In the genomic region with DNA sequence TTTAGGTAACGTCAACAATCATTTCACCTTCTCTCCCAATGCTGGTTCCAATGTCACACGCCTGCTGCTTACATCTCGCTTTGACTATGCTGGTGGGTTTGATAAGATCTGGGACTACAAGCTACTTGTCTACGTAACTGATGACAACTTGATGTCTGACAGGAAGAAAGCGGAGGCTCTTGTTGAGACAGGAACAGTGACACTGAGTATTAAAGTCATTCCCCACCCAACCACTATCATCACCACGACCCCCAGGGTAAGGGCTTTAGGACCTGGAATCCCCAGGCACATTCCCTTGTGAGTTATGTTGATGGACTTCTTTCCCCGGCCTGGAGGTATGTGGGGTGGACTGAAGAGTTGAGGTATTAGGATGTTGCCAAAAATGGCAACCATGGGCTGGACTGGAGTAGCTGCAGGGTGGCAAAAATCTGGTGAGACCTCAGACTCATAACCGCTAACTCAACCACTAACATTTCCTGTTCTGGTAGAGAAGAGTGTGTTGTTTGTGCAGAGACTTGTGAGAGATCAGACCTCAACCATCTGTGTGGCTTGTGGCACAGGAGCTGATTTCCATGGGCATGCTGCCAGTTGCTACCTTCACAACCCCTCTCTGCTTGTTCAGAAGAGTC, we compare ENCODE assay signal across 8 cellular contexts. TPM values are rescaled to one million over a fixed set of nuclear protein-coding genes. Genes with fewer than 3 reads are reported as not detected.
DNase-seq lines count a peak whose midpoint lies in the region; ATAC-seq and TF ChIP-seq lines count a peak whose summit lies in the region.

No MANE protein-coding gene starts in this region.

- H3K4me1 ChIP-seq in mesendoderm (ENCODE audit: control insufficient read depth, low read depth, low read length): peaks cover 13% of the 10 kb centered on the region

- no peaks in the 10 kb centered on the region for H3K79me1 ChIP-seq in mesendoderm (ENCODE audit: low read length)

- H3K4me1 Mint-ChIP-seq in activated CD8-positive, alpha-beta T cell treated with anti-CD3 and anti-CD28 coated beads for 36 hours (ENCODE audit: low read depth): peaks cover 56% of the 10 kb centered on the region

- no peaks in the 10 kb centered on the region for H3K36me3 ChIP-seq in mesendoderm (ENCODE audit: control insufficient read depth, insufficient read depth, low read length)

- CTCF ChIA-PET in activated CD8-positive, alpha-beta T cell treated with anti-CD3 and anti-CD28 coated beads for 36 hours (lab: Charles Lee): interaction anchor here (0.7 to 14.7 kb wide), 7 partner anchors 14 to 366 kb away, joined by 3 to 104 read pairs (median 3); no protein-coding TSS in a partner anchor

- no peak overlapping the region for H3K4me2 ChIP-seq in mesendoderm (ENCODE audit: low read length)

- no peak overlapping the region for H4K8ac ChIP-seq in mesendoderm (ENCODE audit: low read depth, low read length)

- ATAC-seq in GM19035 (IDR thresholded peaks at IDR 0.05; ENCODE audit: unreplicated experiment): peak; percentile 58
- peak; percentile 82 for ATAC-seq in HG03469 (IDR thresholded peaks at IDR 0.05; ENCODE audit: unreplicated experiment)
- peak; percentile 86 for ATAC-seq in activated CD8-positive, alpha-beta T cell treated with anti-CD3 and anti-CD28 coated beads for 36 hours
- ATAC-seq in SK-N-SH treated with all-trans-retinoic acid at 6 μM for 48 hours: no peak

- H4K5ac ChIP-seq in mesendoderm (ENCODE audit: low read length): no peak overlapping the region

- H3K4me3 Mint-ChIP-seq in activated CD8-positive, alpha-beta T cell treated with anti-CD3 and anti-CD28 coated beads for 36 hours: peak overlapping the region; percentile 22

- no peaks in the 10 kb centered on the region for H3K9me3 Mint-ChIP-seq in activated CD8-positive, alpha-beta T cell treated with anti-CD3 and anti-CD28 coated beads for 36 hours

- no peak overlapping the region for H3K18ac ChIP-seq in mesendoderm (ENCODE audit: low read length)

- 100% methylated on average over 1 of the region's 8 CpGs for WGBS in mesendoderm (ENCODE audit: extremely low coverage, insufficient coverage, low lambda C conversion rate)

- H3K27ac ChIP-seq in mesendoderm (ENCODE audit: low read depth, low read length): no peak overlapping the region

- POLR2A ChIA-PET in activated CD8-positive, alpha-beta T cell treated with anti-CD3 and anti-CD28 coated beads for 36 hours (lab: Charles Lee): interaction anchor here (0.9 to 2.7 kb wide), 6 partner anchors 12 to 345 kb away, joined by 3 to 6 read pairs (median 3); no protein-coding TSS in a partner anchor

- H2BK15ac ChIP-seq in mesendoderm (replicated peaks; ENCODE audit: low read depth): no peak overlapping the region

- peak; percentile 84 for DNase-seq in activated CD8-positive, alpha-beta T cell treated with anti-CD3 and anti-CD28 coated beads for 36 hours
- DNase-seq in mesendoderm (peak; percentile 55), HCEC 1CT (no peak), hypothalamus (lab: John Stamatoyannopoulos, UW) (no peak), putamen (ENCODE audit: low spot score) (no peak)

- no peak overlapping the region for H3K9ac ChIP-seq in mesendoderm (ENCODE audit: low read length)

- H3K27me3 ChIP-seq in mesendoderm (ENCODE audit: insufficient read depth, low read length, poor library complexity): no peaks in the 10 kb centered on the region

- no peak overlapping the region for H2BK120ac ChIP-seq in mesendoderm (ENCODE audit: low read depth, low read length)

- H2AK5ac ChIP-seq in mesendoderm (ENCODE audit: low read length): no peak overlapping the region

- no peaks in the 10 kb centered on the region for H3K27me3 Mint-ChIP-seq in activated CD8-positive, alpha-beta T cell treated with anti-CD3 and anti-CD28 coated beads for 36 hours

- H3K4me3 ChIP-seq in mesendoderm (ENCODE audit: low read length): no peak overlapping the region

- H3K56ac ChIP-seq in mesendoderm (ENCODE audit: low read length): no peak overlapping the region

- no peak overlapping the region for H3K4ac ChIP-seq in mesendoderm (ENCODE audit: low read depth, low read length)

- H3K79me2 ChIP-seq in mesendoderm (ENCODE audit: control insufficient read depth, insufficient read depth, low read length): no peaks in the 10 kb centered on the region

- intact Hi-C loops in activated CD8-positive, alpha-beta T cell treated with anti-CD3 and anti-CD28 coated beads for 36 hours (cut with micrococcal nuclease): loop anchor here (1.0 to 5.0 kb wide), 2 partner anchors 95 to 213 kb away; no protein-coding TSS in a partner anchor

- TF ChIP-seq CTCF in activated CD8-positive, alpha-beta T cell treated with anti-CD3 and anti-CD28 coated beads for 36 hours (IDR thresholded peaks at IDR 0.05): no peak

- no peak overlapping the region for H2BK5ac ChIP-seq in mesendoderm (ENCODE audit: low read length)

- H3K23ac ChIP-seq in mesendoderm (ENCODE audit: low read length): no peak overlapping the region

- no peaks in the 10 kb centered on the region for H3K36me3 Mint-ChIP-seq in activated CD8-positive, alpha-beta T cell treated with anti-CD3 and anti-CD28 coated beads for 36 hours (ENCODE audit: low read depth)

- H3K27ac Mint-ChIP-seq in activated CD8-positive, alpha-beta T cell treated with anti-CD3 and anti-CD28 coated beads for 36 hours: peak overlapping the region; percentile 77

TF ChIP-seq in SK-N-SH treated with all-trans-retinoic acid at 6 μM for 48 hours, 23 proteins besides CTCF, POLR2A, EP300 and RAD21 (continues in another document):
- TF ChIP-seq BACH2 (CRISPR knock-in tag; IDR thresholded peaks at IDR 0.05; ENCODE audit: borderline replicate concordance) (no peak), TOX (CRISPR knock-in tag; IDR thresholded peaks at IDR 0.05; ENCODE audit: borderline replicate concordance) (no peak), OSR1 (CRISPR knock-in tag; IDR thresholded peaks at IDR 0.05) (no peak), RARB (CRISPR knock-in tag; IDR thresholded peaks at IDR 0.05) (no peak), ISL1 (CRISPR knock-in tag; IDR thresholded peaks at IDR 0.05) (no peak), ZNF565 (CRISPR knock-in tag; conservative IDR thresholded peaks at IDR 0.05; ENCODE audit: low read depth) (no peak), ZNF70 (CRISPR knock-in tag; IDR thresholded peaks at IDR 0.05) (no peak)
- TF ChIP-seq, protein P1, sequence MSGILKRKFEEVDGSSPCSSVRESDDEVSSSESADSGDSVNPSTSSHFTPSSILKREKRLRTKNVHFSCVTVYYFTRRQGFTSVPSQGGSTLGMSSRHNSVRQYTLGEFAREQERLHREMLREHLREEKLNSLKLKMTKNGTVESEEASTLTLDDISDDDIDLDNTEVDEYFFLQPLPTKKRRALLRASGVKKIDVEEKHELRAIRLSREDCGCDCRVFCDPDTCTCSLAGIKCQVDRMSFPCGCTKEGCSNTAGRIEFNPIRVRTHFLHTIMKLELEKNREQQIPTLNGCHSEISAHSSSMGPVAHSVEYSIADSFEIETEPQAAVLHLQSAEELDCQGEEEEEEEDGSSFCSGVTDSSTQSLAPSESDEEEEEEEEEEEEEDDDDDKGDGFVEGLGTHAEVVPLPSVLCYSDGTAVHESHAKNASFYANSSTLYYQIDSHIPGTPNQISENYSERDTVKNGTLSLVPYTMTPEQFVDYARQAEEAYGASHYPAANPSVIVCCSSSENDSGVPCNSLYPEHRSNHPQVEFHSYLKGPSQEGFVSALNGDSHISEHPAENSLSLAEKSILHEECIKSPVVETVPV (CRISPR knock-in tag; IDR thresholded peaks at IDR 0.05): no peak
- TF ChIP-seq, protein P2, sequence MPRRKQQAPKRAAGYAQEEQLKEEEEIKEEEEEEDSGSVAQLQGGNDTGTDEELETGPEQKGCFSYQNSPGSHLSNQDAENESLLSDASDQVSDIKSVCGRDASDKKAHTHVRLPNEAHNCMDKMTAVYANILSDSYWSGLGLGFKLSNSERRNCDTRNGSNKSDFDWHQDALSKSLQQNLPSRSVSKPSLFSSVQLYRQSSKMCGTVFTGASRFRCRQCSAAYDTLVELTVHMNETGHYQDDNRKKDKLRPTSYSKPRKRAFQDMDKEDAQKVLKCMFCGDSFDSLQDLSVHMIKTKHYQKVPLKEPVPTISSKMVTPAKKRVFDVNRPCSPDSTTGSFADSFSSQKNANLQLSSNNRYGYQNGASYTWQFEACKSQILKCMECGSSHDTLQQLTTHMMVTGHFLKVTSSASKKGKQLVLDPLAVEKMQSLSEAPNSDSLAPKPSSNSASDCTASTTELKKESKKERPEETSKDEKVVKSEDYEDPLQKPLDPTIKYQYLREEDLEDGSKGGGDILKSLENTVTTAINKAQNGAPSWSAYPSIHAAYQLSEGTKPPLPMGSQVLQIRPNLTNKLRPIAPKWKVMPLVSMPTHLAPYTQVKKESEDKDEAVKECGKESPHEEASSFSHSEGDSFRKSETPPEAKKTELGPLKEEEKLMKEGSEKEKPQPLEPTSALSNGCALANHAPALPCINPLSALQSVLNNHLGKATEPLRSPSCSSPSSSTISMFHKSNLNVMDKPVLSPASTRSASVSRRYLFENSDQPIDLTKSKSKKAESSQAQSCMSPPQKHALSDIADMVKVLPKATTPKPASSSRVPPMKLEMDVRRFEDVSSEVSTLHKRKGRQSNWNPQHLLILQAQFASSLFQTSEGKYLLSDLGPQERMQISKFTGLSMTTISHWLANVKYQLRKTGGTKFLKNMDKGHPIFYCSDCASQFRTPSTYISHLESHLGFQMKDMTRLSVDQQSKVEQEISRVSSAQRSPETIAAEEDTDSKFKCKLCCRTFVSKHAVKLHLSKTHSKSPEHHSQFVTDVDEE (CRISPR knock-in tag; IDR thresholded peaks at IDR 0.05): no peak
- TF ChIP-seq, protein P3, sequence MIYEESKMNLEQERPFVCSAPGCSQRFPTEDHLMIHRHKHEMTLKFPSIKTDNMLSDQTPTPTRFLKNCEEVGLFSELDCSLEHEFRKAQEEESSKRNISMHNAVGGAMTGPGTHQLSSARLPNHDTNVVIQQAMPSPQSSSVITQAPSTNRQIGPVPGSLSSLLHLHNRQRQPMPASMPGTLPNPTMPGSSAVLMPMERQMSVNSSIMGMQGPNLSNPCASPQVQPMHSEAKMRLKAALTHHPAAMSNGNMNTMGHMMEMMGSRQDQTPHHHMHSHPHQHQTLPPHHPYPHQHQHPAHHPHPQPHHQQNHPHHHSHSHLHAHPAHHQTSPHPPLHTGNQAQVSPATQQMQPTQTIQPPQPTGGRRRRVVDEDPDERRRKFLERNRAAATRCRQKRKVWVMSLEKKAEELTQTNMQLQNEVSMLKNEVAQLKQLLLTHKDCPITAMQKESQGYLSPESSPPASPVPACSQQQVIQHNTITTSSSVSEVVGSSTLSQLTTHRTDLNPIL (CRISPR knock-in tag; IDR thresholded peaks at IDR 0.05; ENCODE audit: low read depth): no peak

RNA-seq across cellular contexts. Expression of a gene that starts 59.2 kb away (rescaled TPM):
- total RNA-seq in activated CD8-positive, alpha-beta T cell treated with anti-CD3 and anti-CD28 coated beads for 36 hours: under 1 TPM; 0.58 to 0.74 TPM
- polyA plus RNA-seq in mesendoderm (2013, experiment 1 of 2): 4.3 TPM
- polyA plus RNA-seq in mesendoderm (2013, experiment 2 of 2): 4.9 TPM

Comparison
In these comparisons a context has a peak if more than half of its experiments do, and no peak if none do; other contexts are left out.
1. DNase-seq: peak in activated CD8-positive, alpha-beta T cell treated with anti-CD3 and anti-CD28 coated beads for 36 hours (single experiment) and mesendoderm (single experiment); none in HCEC 1CT (single experiment), hypothalamus (0 of 51) and putamen (single experiment).